1 cellular context compared by ENCODE assay signal in genomic region chr6:135183532-135184440, GRCh38.
TF ChIP-seq lines count a peak whose summit lies in the region.

No MANE protein-coding gene starts in this region.

TF ChIP-seq in K562, 482 proteins besides CTCF, POLR2A, EP300 and RAD21 (continued from another document and continues in another):
- no peak for TF ChIP-seq KAT8 (IDR thresholded peaks at IDR 0.05; ENCODE audit: low read depth)
- TF ChIP-seq WHSC1 (IDR thresholded peaks at IDR 0.05; ENCODE audit: low read length), result no peak
- TF ChIP-seq ZNF197 (CRISPR knock-in tag; IDR thresholded peaks at IDR 0.05; ENCODE audit: low read depth), result peak; percentile 16; the same call in 1 of the 2 replicates
- no peak for TF ChIP-seq ZNF583 (CRISPR knock-in tag; IDR thresholded peaks at IDR 0.05)
- no peak for TF ChIP-seq RBM34 (IDR thresholded peaks at IDR 0.05; ENCODE audit: borderline replicate concordance, insufficient read depth, low read length)
- no peak for TF ChIP-seq POLR2B (IDR thresholded peaks at IDR 0.05; ENCODE audit: low read depth, partially characterized antibody)
- TF ChIP-seq IRF2 (CRISPR knock-in tag; IDR thresholded peaks at IDR 0.05), result no peak
- no peak for TF ChIP-seq GMEB1 (CRISPR knock-in tag; IDR thresholded peaks at IDR 0.05)
- no peak for TF ChIP-seq FOXP4 (CRISPR knock-in tag; IDR thresholded peaks at IDR 0.05; ENCODE audit: borderline replicate concordance)
- TF ChIP-seq ARHGAP35 (IDR thresholded peaks at IDR 0.05; ENCODE audit: partially characterized antibody), result no peak
- no peak for TF ChIP-seq ZNF274 (IDR thresholded peaks at IDR 0.05; ENCODE audit: borderline replicate concordance, low read depth, low read length)
- no peak for TF ChIP-seq C11orf30 (IDR thresholded peaks at IDR 0.05; ENCODE audit: low read depth)
- no peak for TF ChIP-seq ZNF134 (CRISPR knock-in tag; conservative IDR thresholded peaks at IDR 0.05)
- TF ChIP-seq LEF1 (IDR thresholded peaks at IDR 0.05), result no peak
- TF ChIP-seq BCOR (IDR thresholded peaks at IDR 0.05), result peak; percentile 73
- no peak for TF ChIP-seq TSC22D4 (tag; IDR thresholded peaks at IDR 0.05)
- no peak for TF ChIP-seq ZNF224 (CRISPR knock-in tag; IDR thresholded peaks at IDR 0.05)
- 0 out of 2 replicates have a peak, but pooled peaks have one; percentile 46 for TF ChIP-seq ARID2 (IDR thresholded peaks at IDR 0.05)
- TF ChIP-seq RHOXF2B (CRISPR knock-in tag; conservative IDR thresholded peaks at IDR 0.05), result no peak
- peak; percentile 66 for TF ChIP-seq TEAD4 (IDR thresholded peaks at IDR 0.05; ENCODE audit: low read length)
- TF ChIP-seq TEAD4 (CRISPR knock-in tag; IDR thresholded peaks at IDR 0.05; ENCODE audit: borderline replicate concordance), result no peak
- no peak for TF ChIP-seq ZNF644 (tag; IDR thresholded peaks at IDR 0.05; ENCODE audit: low read depth)
- TF ChIP-seq ZNF444 (CRISPR knock-in tag; IDR thresholded peaks at IDR 0.05), result no peak
- no peak for TF ChIP-seq RBM14 (IDR thresholded peaks at IDR 0.05; ENCODE audit: borderline replicate concordance, insufficient read depth, low read depth, low read length)
- no peak for TF ChIP-seq GABPA (tag; conservative IDR thresholded peaks at IDR 0.05; ENCODE audit: low read depth)
- no peak for TF ChIP-seq MCM7 (IDR thresholded peaks at IDR 0.05)
- no peak for TF ChIP-seq ZNF311 (CRISPR knock-in tag; IDR thresholded peaks at IDR 0.05)
- no peak for TF ChIP-seq NFIX (CRISPR knock-in tag; IDR thresholded peaks at IDR 0.05; ENCODE audit: low read depth)
- no peak for TF ChIP-seq RBBP5 (IDR thresholded peaks at IDR 0.05; ENCODE audit: borderline replicate concordance, insufficient read depth, low read length, poor library complexity, severe bottlenecking)
- TF ChIP-seq CAMTA2 (CRISPR knock-in tag; conservative IDR thresholded peaks at IDR 0.05), result no peak
- peak; percentile 64; the same call in 1 of the 2 replicates for TF ChIP-seq NFATC3 (IDR thresholded peaks at IDR 0.05)
- no peak for TF ChIP-seq STAG1 (CRISPR knock-in tag; IDR thresholded peaks at IDR 0.05; ENCODE audit: borderline replicate concordance)
- TF ChIP-seq PRDM10 (IDR thresholded peaks at IDR 0.05; ENCODE audit: partially characterized antibody), result peak; percentile 61
- TF ChIP-seq RNF219 (CRISPR knock-in tag; IDR thresholded peaks at IDR 0.05), result no peak
- TF ChIP-seq ZNF79 (CRISPR knock-in tag; IDR thresholded peaks at IDR 0.05; ENCODE audit: low read depth), result no peak
- 0 out of 2 replicates have a peak, but pooled peaks have one; percentile 6 for TF ChIP-seq CEBPB (tag; IDR thresholded peaks at IDR 0.05)
- TF ChIP-seq MLX (CRISPR knock-in tag; conservative IDR thresholded peaks at IDR 0.05), result no peak
- no peak for TF ChIP-seq ZNF212 (CRISPR knock-in tag; IDR thresholded peaks at IDR 0.05)
- TF ChIP-seq KLF16 (IDR thresholded peaks at IDR 0.05), result peak; percentile 30; the same call in 1 of the 2 replicates
- TF ChIP-seq ZNF830 (CRISPR knock-in tag; IDR thresholded peaks at IDR 0.05), result 0 out of 2 replicates have a peak, but pooled peaks have one; percentile 29
- no peak for TF ChIP-seq KLF6 (CRISPR knock-in tag; IDR thresholded peaks at IDR 0.05; ENCODE audit: borderline replicate concordance)
- TF ChIP-seq ZBTB5 (IDR thresholded peaks at IDR 0.05), result no peak
- peak; percentile 59 for TF ChIP-seq EP400 (IDR thresholded peaks at IDR 0.05)
- no peak for TF ChIP-seq PRPF4 (IDR thresholded peaks at IDR 0.05; ENCODE audit: insufficient read depth, low read depth, low read length, poor library complexity, severe bottlenecking)
- 0 out of 2 replicates have a peak, but pooled peaks have one; percentile 30 for TF ChIP-seq ZNF766 (CRISPR knock-in tag; conservative IDR thresholded peaks at IDR 0.05)
- TF ChIP-seq ZNF12 (CRISPR knock-in tag; IDR thresholded peaks at IDR 0.05), result no peak
- no peak for TF ChIP-seq FOXP1 (CRISPR knock-in tag; IDR thresholded peaks at IDR 0.05)
- no peak for TF ChIP-seq PKNOX1 (IDR thresholded peaks at IDR 0.05)
- TF ChIP-seq BRD9 (IDR thresholded peaks at IDR 0.05; ENCODE audit: low read depth, partially characterized antibody), result peak; percentile 77
- peak; percentile 79; the same call in 1 of the 2 replicates for TF ChIP-seq CREB3L1 (IDR thresholded peaks at IDR 0.05; ENCODE audit: borderline replicate concordance, low read depth)
- no peak for TF ChIP-seq SNAPC5 (CRISPR knock-in tag; IDR thresholded peaks at IDR 0.05)
- no peak for TF ChIP-seq NR3C1 (CRISPR knock-in tag; IDR thresholded peaks at IDR 0.05)
- no peak for TF ChIP-seq RBM17 (IDR thresholded peaks at IDR 0.05; ENCODE audit: borderline replicate concordance, low read depth, low read length)
- no peak for TF ChIP-seq ZSCAN32 (CRISPR knock-in tag; IDR thresholded peaks at IDR 0.05)
- TF ChIP-seq SRF (CRISPR knock-in tag; IDR thresholded peaks at IDR 0.05), result no peak
- TF ChIP-seq IRF1 (CRISPR knock-in tag; IDR thresholded peaks at IDR 0.05; ENCODE audit: borderline replicate concordance), result no peak
- TF ChIP-seq PML (IDR thresholded peaks at IDR 0.05; ENCODE audit: low read length), result peak; percentile 42; the same call in 1 of the 2 replicates
- TF ChIP-seq ZNF23 (CRISPR knock-in tag; IDR thresholded peaks at IDR 0.05), result no peak
- TF ChIP-seq DLX4 (CRISPR knock-in tag; IDR thresholded peaks at IDR 0.05), result no peak
